ENCODE assay signal across 8 cellular contexts in the genomic region with DNA sequence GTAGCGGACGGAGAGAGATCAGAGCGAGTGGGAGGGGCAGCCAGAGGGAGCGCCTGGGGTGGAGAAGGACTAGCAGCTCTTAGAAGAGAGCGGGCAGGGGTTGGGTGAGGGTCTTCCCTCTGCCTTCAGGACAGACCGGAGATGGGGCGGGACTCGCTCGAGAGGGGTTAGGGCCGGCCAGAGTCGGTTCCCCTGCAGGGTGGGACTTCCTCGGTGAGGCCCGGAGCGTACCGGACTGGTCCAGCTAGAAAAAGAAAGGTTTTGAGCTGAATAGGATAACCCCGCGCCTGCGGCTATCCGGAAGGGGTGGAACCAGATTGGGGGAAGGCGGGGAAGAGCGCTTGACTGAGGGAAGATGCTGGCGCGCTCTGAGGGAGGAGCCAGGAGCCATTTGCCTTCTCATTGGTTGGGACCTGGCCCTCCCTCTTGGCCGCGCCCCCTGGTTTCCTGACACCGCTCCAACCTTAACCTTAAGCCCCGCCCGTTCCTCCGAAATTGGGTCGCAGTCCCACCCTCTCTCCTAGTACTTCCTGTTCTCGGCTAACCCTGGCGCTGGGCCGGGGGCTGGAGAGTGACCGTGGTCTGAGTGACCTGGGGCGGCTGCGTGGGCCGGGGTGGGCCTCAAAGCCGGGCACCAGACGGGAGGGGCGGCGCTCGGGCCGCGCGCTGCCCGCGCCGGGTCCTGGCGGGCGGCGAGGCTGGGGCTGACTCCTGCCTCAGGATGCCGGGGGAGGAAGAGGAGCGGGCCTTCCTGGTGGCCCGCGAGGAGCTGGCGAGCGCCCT. TPM values are rescaled to one million over a fixed set of nuclear protein-coding genes. Genes with fewer than 3 reads are reported as not detected.
DNase-seq lines count a peak whose midpoint lies in the region; ATAC-seq and TF ChIP-seq lines count a peak whose summit lies in the region.

RNF31 (plus strand) TSS at position 521 of the 783 bp plus-strand sequence; CDS start at position 722, 201 bp downstream.

- peak; percentile 99 for DNase-seq in EH (ENCODE audit: low read depth)
- peak; percentile 98 for DNase-seq in H4 (ENCODE audit: low spot score)
- DNase-seq in LoVo (ENCODE audit: low spot score), result peak; percentile 99
- peak; percentile 100 for DNase-seq in RWPE2 (ENCODE audit: low spot score)
- peak; percentile 97 for DNase-seq in activated T-helper 2 cell treated with anti-CD3 and anti-CD28 coated beads, Interferon-gamma antibody, Interleukin-2, Interleukin-4, amounts not matched to agents 10 μg/mL and 5 μg/mL and 100 μg/mL, durations not matched to agents 14 hours and 24 hours and 36 hours (ENCODE audit: low spot score)
- DNase-seq in fibroblast of peridontal ligament (ENCODE audit: extremely low read depth), result peak; percentile 97

- H3K27ac Mint-ChIP-seq in activated T-helper 2 cell treated with anti-CD3 and anti-CD28 coated beads, Interferon-gamma antibody, Interleukin-2, Interleukin-4, amounts not matched to agents 10 μg/mL and 5 μg/mL and 100 μg/mL, durations not matched to agents 14 hours and 24 hours and 36 hours, result peak within 1 kb of the TSS; percentile 100
- peak within 1 kb of the TSS; percentile 89 to 97 (median 94) for H3K27ac Mint-ChIP-seq in nephron
- H3K27ac Mint-ChIP-seq in stimulated activated naive CD8-positive, alpha-beta T cell treated with anti-CD3 and anti-CD28 coated beads, Interleukin-15, Interleukin-2, amounts not matched to agents 100 ng/mL and 50 ng/mL, for 24 hours, result peak within 1 kb of the TSS; percentile 98

- H3K36me3 ChIP-seq in RWPE2 (ENCODE audit: low read depth), result peaks cover 58% of the 10 kb centered on the region

- peaks cover 8% of the 10 kb centered on the region for H3K4me1 ChIP-seq in RWPE2 (ENCODE audit: insufficient read depth, poor library complexity, severe bottlenecking)

- no peaks in the 10 kb centered on the region for H3K9me3 Mint-ChIP-seq in activated T-helper 2 cell treated with anti-CD3 and anti-CD28 coated beads, Interferon-gamma antibody, Interleukin-2, Interleukin-4, amounts not matched to agents 10 μg/mL and 5 μg/mL and 100 μg/mL, durations not matched to agents 14 hours and 24 hours and 36 hours
- H3K9me3 Mint-ChIP-seq in nephron, result no peaks in the 10 kb centered on the region
- no peaks in the 10 kb centered on the region for H3K9me3 Mint-ChIP-seq in stimulated activated naive CD8-positive, alpha-beta T cell treated with anti-CD3 and anti-CD28 coated beads, Interleukin-15, Interleukin-2, amounts not matched to agents 100 ng/mL and 50 ng/mL, for 24 hours

- peaks cover 81% of the 10 kb centered on the region for H3K36me3 Mint-ChIP-seq in activated T-helper 2 cell treated with anti-CD3 and anti-CD28 coated beads, Interferon-gamma antibody, Interleukin-2, Interleukin-4, amounts not matched to agents 10 μg/mL and 5 μg/mL and 100 μg/mL, durations not matched to agents 14 hours and 24 hours and 36 hours (ENCODE audit: low read depth)
- peaks cover 24% of the 10 kb centered on the region for H3K36me3 Mint-ChIP-seq in nephron (ENCODE audit: low read depth)
- H3K36me3 Mint-ChIP-seq in stimulated activated naive CD8-positive, alpha-beta T cell treated with anti-CD3 and anti-CD28 coated beads, Interleukin-15, Interleukin-2, amounts not matched to agents 100 ng/mL and 50 ng/mL, for 24 hours (ENCODE audit: low read depth), result peaks cover 72% of the 10 kb centered on the region

- peak within 1 kb of the TSS; percentile 75 for H3K4me3 ChIP-seq in RWPE2 (ENCODE audit: severe bottlenecking)

- H3K4me3 Mint-ChIP-seq in activated T-helper 2 cell treated with anti-CD3 and anti-CD28 coated beads, Interferon-gamma antibody, Interleukin-2, Interleukin-4, amounts not matched to agents 10 μg/mL and 5 μg/mL and 100 μg/mL, durations not matched to agents 14 hours and 24 hours and 36 hours (ENCODE audit: low read depth), result peak within 1 kb of the TSS; percentile 100
- H3K4me3 Mint-ChIP-seq in nephron, result peak within 1 kb of the TSS; percentile 96 to 98 (median 97)
- H3K4me3 Mint-ChIP-seq in stimulated activated naive CD8-positive, alpha-beta T cell treated with anti-CD3 and anti-CD28 coated beads, Interleukin-15, Interleukin-2, amounts not matched to agents 100 ng/mL and 50 ng/mL, for 24 hours, result peak within 1 kb of the TSS; percentile 99

- intact Hi-C loops in activated T-helper 2 cell treated with anti-CD3 and anti-CD28 coated beads, Interferon-gamma antibody, Interleukin-2, Interleukin-4, amounts not matched to agents 10 μg/mL and 5 μg/mL and 100 μg/mL, durations not matched to agents 14 hours and 24 hours and 36 hours (cut with micrococcal nuclease), result loop anchor here (1.0 to 2.0 kb wide), 5 partner anchors 11 to 85 kb away; partner anchors contain the start of genes DCAF11, GMPR2, IPO4 and IRF9

- H3K27ac ChIP-seq in RWPE2 (ENCODE audit: poor library complexity, severe bottlenecking), result peak within 1 kb of the TSS; percentile 81

- ATAC-seq in RWPE2 (ENCODE audit: low read depth), result peak; percentile 85

- no peaks in the 10 kb centered on the region for H3K27me3 ChIP-seq in RWPE2 (ENCODE audit: insufficient read depth, poor library complexity, severe bottlenecking)

- peaks cover 43% of the 10 kb centered on the region for H3K4me1 Mint-ChIP-seq in activated T-helper 2 cell treated with anti-CD3 and anti-CD28 coated beads, Interferon-gamma antibody, Interleukin-2, Interleukin-4, amounts not matched to agents 10 μg/mL and 5 μg/mL and 100 μg/mL, durations not matched to agents 14 hours and 24 hours and 36 hours (ENCODE audit: low read depth)
- H3K4me1 Mint-ChIP-seq in nephron, result peaks cover 18% of the 10 kb centered on the region
- peaks cover 63% of the 10 kb centered on the region for H3K4me1 Mint-ChIP-seq in stimulated activated naive CD8-positive, alpha-beta T cell treated with anti-CD3 and anti-CD28 coated beads, Interleukin-15, Interleukin-2, amounts not matched to agents 100 ng/mL and 50 ng/mL, for 24 hours (ENCODE audit: low read depth)

- H3K27me3 Mint-ChIP-seq in activated T-helper 2 cell treated with anti-CD3 and anti-CD28 coated beads, Interferon-gamma antibody, Interleukin-2, Interleukin-4, amounts not matched to agents 10 μg/mL and 5 μg/mL and 100 μg/mL, durations not matched to agents 14 hours and 24 hours and 36 hours (ENCODE audit: low read depth), result no peaks in the 10 kb centered on the region
- H3K27me3 Mint-ChIP-seq in nephron (ENCODE audit: low read depth), result no peaks in the 10 kb centered on the region
- H3K27me3 Mint-ChIP-seq in stimulated activated naive CD8-positive, alpha-beta T cell treated with anti-CD3 and anti-CD28 coated beads, Interleukin-15, Interleukin-2, amounts not matched to agents 100 ng/mL and 50 ng/mL, for 24 hours, result no peaks in the 10 kb centered on the region

- H3K9me3 ChIP-seq in RWPE2 (ENCODE audit: severe bottlenecking), result no peaks in the 10 kb centered on the region

- no peak for TF ChIP-seq CTCF in RWPE2 (IDR thresholded peaks at IDR 0.05; ENCODE audit: poor library complexity, severe bottlenecking)
- no peak for TF ChIP-seq CTCF in nephron (IDR thresholded peaks at IDR 0.05; ENCODE audit: unreplicated experiment in 3 of 3)

RNA-seq across cellular contexts. Expression of gene RNF31, which starts in this region (rescaled TPM):
- 44.3 and 107 TPM in 2 replicates for total RNA-seq in H4 (2014; rRNA removed; shearing (Covaris generic))
- 80.4 and 92.0 TPM in 2 replicates for total RNA-seq in activated T-helper 2 cell treated with anti-CD3 and anti-CD28 coated beads, Interferon-gamma antibody, Interleukin-2, Interleukin-4, amounts not matched to agents 10 μg/mL and 5 μg/mL and 100 μg/mL, durations not matched to agents 14 hours and 24 hours and 36 hours

Comparison
In these comparisons a context has a peak if more than half of its experiments do, and no peak if none do; other contexts are left out.
1. Peak in every context shown above with its lines: DNase-seq, ATAC-seq, H3K4me3 ChIP-seq and H3K27ac ChIP-seq.